In the genomic region with DNA sequence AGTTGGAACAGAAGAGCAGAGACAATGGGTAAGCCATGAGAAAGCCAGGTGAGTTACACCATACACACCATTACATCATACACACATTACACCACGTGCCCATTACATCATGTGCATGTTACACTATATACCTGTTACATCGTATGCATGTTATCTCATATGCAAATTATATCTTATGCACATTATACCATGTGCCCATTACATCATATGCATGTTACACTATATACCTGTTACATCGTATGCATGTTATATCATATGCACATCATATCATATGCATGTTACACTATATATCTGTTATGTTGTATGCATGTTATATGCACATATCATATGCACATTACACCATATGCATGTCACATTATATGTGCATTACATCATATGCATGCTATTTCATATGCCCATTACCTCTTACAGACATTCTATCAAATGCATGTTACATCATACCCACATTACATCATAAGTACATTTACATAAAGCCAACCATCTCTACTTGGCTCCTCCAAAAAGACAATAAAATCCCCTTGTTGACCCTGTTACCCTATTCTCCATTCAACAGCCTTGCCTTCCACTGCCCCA, we compare ENCODE assay signal across 20 cellular contexts.
A peak's percentile ranks its signal among the peaks of the same experiment; 100 is the strongest.
DNase-seq lines count a peak whose midpoint lies in the region; FAIRE-seq and TF ChIP-seq lines count a peak whose summit lies in the region.
"Had no signal": no experiment of that assay in that cellular context is flagged by ENCODE, and none has a peak within 500 bp of the region (broad histone marks: within the 10 kb centered on the region; RNA-seq: fewer than 3 reads in every experiment).

No MANE protein-coding gene starts in this region.

- POLR2A ChIA-PET in HEK293 (lab: Yijun Ruan, JAX), result no interaction called here

- TF ChIP-seq CTCF in D721Med (IDR thresholded peaks at IDR 0.05; ENCODE audit: insufficient read depth, missing control alignments) (no peak), HEK293 (tag by site-specific recombination; IDR thresholded peaks at IDR 0.05) (no peak), endothelial cell (IDR thresholded peaks at IDR 0.05; ENCODE audit: unreplicated experiment) (no peak), right atrium auricular region (IDR thresholded peaks at IDR 0.05) (no peak)

- no peak for TF ChIP-seq POLR2A in GM12892 (IDR thresholded peaks at IDR 0.05; ENCODE audit: low read depth, low read length)

- H3K4me3 ChIP-seq in HEK293 (ENCODE audit: low read depth, low read length) (no peak overlapping the region), right atrium auricular region (no peak overlapping the region)
- H3K4me3 ChIP-seq: BLaER1, GM12878, GM23248 had no signal

- no peak for DNase-seq in D721Med (ENCODE audit: insufficient read length, low spot score)
- DNase-seq in endothelial cell (ENCODE audit: low spot score), result no peak
- DNase-seq in GOT3 (lab: John Stamatoyannopoulos, UW), result no peak
- no peak for DNase-seq in right atrium auricular region (ENCODE audit: low spot score)
- DNase-seq in GM12892 (ENCODE audit: insufficient read length), result no peak
- DNase-seq: Caco-2; CD4-positive, CD25-positive, alpha-beta regulatory T cell; CD8-positive, alpha-beta T cell; DMS 273 treated with DMSO at 0.1 percent for 48 hours; DMS79; EL; GDM1; GM23248; H9; HFFc6 had no signal

- H3K27ac ChIP-seq in HEK293 (ENCODE audit: extremely low read depth, low read depth, low read length) (no peak overlapping the region), right atrium auricular region (no peak overlapping the region)
- H3K27ac ChIP-seq: BLaER1, C4-2B, GM23248 had no signal

- no peaks in the 10 kb centered on the region; the same call in 1 of the 2 replicates for H3K9me3 ChIP-seq in HEK293 (ENCODE audit: control insufficient read depth, insufficient read depth, low read depth, low read length)
- H3K9me3 ChIP-seq in right atrium auricular region, result peaks cover 0 to 9% of the 10 kb centered on the region in 2 donors
- H3K9me3 ChIP-seq: Caco-2 had no signal

- no peaks in the 10 kb centered on the region for H3K27me3 ChIP-seq in right atrium auricular region
- H3K27me3 ChIP-seq: BLaER1 had no signal

- no peaks in the 10 kb centered on the region for H3K4me1 ChIP-seq in HEK293 (ENCODE audit: control insufficient read depth, insufficient read depth, low read length)
- H3K4me1 ChIP-seq in right atrium auricular region, result no peaks in the 10 kb centered on the region
- H3K4me1 ChIP-seq: BLaER1, Caco-2 had no signal

- peak; percentile 61 for FAIRE-seq in D721Med (lab: Jason Lieb, UNC)
- FAIRE-seq in GM12892 (lab: Jason Lieb, UNC), result no peak
- FAIRE-seq: GM12878 had no signal

- H3K27me3 Mint-ChIP-seq in endothelial cell (ENCODE audit: unreplicated experiment), result peaks cover 6% of the 10 kb centered on the region

- no peaks in the 10 kb centered on the region for H3K9me3 Mint-ChIP-seq in endothelial cell (ENCODE audit: unreplicated experiment)

- H3K27ac Mint-ChIP-seq in endothelial cell (ENCODE audit: unreplicated experiment), result peak overlapping the region; percentile 24
- H3K27ac Mint-ChIP-seq: B cell; CD4-positive, CD25-positive, alpha-beta regulatory T cell; CD8-positive, alpha-beta T cell; H9; HFFc6 had no signal

- CTCF ChIA-PET in HEK293 (lab: Yijun Ruan, JAX), result no interaction called here

- no peaks in the 10 kb centered on the region for H3K36me3 Mint-ChIP-seq in endothelial cell (ENCODE audit: low read depth, unreplicated experiment)
- H3K36me3 Mint-ChIP-seq: CD4-positive, CD25-positive, alpha-beta regulatory T cell; CD8-positive, alpha-beta T cell had no signal

- peaks cover 7% of the 10 kb centered on the region for H3K4me1 Mint-ChIP-seq in endothelial cell (ENCODE audit: unreplicated experiment)
- H3K4me1 Mint-ChIP-seq: B cell; CD4-positive, CD25-positive, alpha-beta regulatory T cell; H9 had no signal

- no peak overlapping the region for H3K4me3 Mint-ChIP-seq in endothelial cell (ENCODE audit: unreplicated experiment)
- H3K4me3 Mint-ChIP-seq: B cell; CD4-positive, CD25-positive, alpha-beta regulatory T cell; CD8-positive, alpha-beta T cell; H9; HFFc6 had no signal

- H3K36me3 ChIP-seq in HEK293 (ENCODE audit: control insufficient read depth in 2 of 2, insufficient read depth in 1 of 2, low read length in 2 of 2) (no peaks in the 10 kb centered on the region), right atrium auricular region (no peaks in the 10 kb centered on the region)
- H3K36me3 ChIP-seq: BLaER1 had no signal

TF ChIP-seq in HEK293, 187 proteins besides CTCF, POLR2A, EP300 and RAD21:
- TF ChIP-seq SCRT2 (tag by site-specific recombination; IDR thresholded peaks at IDR 0.05), result peak; percentile 92
- no peak for TF ChIP-seq ZNF138 (tag by site-specific recombination; IDR thresholded peaks at IDR 0.05; ENCODE audit: borderline replicate concordance)
- TF ChIP-seq, protein P1, sequence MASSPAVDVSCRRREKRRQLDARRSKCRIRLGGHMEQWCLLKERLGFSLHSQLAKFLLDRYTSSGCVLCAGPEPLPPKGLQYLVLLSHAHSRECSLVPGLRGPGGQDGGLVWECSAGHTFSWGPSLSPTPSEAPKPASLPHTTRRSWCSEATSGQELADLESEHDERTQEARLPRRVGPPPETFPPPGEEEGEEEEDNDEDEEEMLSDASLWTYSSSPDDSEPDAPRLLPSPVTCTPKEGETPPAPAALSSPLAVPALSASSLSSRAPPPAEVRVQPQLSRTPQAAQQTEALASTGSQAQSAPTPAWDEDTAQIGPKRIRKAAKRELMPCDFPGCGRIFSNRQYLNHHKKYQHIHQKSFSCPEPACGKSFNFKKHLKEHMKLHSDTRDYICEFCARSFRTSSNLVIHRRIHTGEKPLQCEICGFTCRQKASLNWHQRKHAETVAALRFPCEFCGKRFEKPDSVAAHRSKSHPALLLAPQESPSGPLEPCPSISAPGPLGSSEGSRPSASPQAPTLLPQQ (tag by site-specific recombination; IDR thresholded peaks at IDR 0.05), result peak; percentile 54; the same call in 1 of the 2 replicates
- TF ChIP-seq, protein P2, sequence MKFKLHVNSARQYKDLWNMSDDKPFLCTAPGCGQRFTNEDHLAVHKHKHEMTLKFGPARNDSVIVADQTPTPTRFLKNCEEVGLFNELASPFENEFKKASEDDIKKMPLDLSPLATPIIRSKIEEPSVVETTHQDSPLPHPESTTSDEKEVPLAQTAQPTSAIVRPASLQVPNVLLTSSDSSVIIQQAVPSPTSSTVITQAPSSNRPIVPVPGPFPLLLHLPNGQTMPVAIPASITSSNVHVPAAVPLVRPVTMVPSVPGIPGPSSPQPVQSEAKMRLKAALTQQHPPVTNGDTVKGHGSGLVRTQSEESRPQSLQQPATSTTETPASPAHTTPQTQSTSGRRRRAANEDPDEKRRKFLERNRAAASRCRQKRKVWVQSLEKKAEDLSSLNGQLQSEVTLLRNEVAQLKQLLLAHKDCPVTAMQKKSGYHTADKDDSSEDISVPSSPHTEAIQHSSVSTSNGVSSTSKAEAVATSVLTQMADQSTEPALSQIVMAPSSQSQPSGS (tag by site-specific recombination; IDR thresholded peaks at IDR 0.05; ENCODE audit: low read depth), result peak; percentile 91
- TF ChIP-seq, protein P3, sequence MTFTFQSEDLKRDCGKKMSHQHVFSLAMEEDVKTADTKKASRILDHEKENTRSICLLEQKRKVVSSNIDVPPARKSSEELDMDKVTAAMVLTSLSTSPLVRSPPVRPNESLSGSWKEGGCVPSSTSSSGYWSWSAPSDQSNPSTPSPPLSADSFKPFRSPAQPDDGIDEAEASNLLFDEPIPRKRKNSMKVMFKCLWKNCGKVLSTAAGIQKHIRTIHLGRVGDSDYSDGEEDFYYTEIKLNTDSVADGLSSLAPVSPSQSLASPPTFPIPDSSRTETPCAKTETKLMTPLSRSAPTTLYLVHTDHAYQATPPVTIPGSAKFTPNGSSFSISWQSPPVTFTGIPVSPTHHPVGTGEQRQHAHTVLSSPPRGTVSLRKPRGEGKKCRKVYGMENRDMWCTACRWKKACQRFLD (tag by site-specific recombination; IDR thresholded peaks at IDR 0.05), result no peak
- peak; percentile 21; the same call in 1 of the 2 replicates for TF ChIP-seq ZNF398 (tag by site-specific recombination; IDR thresholded peaks at IDR 0.05)
- no peak for TF ChIP-seq MZF1 (tag by site-specific recombination; IDR thresholded peaks at IDR 0.05; ENCODE audit: borderline replicate concordance)
- TF ChIP-seq ZNF629 (tag by site-specific recombination; IDR thresholded peaks at IDR 0.05), result peak; percentile 33; the same call in 1 of the 2 replicates
- no peak for TF ChIP-seq ZNF580 (tag by site-specific recombination; IDR thresholded peaks at IDR 0.05)
- TF ChIP-seq, protein P4, sequence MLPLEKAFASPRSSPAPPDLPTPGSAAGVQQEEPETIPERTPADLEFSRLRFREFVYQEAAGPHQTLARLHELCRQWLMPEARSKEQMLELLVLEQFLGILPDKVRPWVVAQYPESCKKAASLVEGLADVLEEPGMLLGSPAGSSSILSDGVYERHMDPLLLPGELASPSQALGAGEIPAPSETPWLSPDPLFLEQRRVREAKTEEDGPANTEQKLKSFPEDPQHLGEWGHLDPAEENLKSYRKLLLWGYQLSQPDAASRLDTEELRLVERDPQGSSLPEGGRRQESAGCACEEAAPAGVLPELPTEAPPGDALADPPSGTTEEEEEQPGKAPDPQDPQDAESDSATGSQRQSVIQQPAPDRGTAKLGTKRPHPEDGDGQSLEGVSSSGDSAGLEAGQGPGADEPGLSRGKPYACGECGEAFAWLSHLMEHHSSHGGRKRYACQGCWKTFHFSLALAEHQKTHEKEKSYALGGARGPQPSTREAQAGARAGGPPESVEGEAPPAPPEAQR (tag by site-specific recombination; IDR thresholded peaks at IDR 0.05), result no peak
- peak; percentile 33; the same call in 1 of the 2 replicates for TF ChIP-seq ZNF335 (tag by site-specific recombination; conservative IDR thresholded peaks at IDR 0.05)
- peak; percentile 30; the same call in 1 of the 2 replicates for TF ChIP-seq ZBTB21 (tag by site-specific recombination; IDR thresholded peaks at IDR 0.05)
